Comparison of ENCODE assay signal across 39 cellular contexts in genomic region chr17:51797150-51797549, GRCh38.
"Had no signal": no experiment of that assay in that cellular context is flagged by ENCODE, and none has a peak within 500 bp of the region (broad histone marks: within the 10 kb centered on the region; RNA-seq: fewer than 3 reads in every experiment).

No MANE protein-coding gene starts in this region.

- FAIRE-seq: astrocyte, bronchial epithelial cell had no signal

- H3K4me1 ChIP-seq: adrenal gland, ascending aorta, body of pancreas, breast epithelium had no signal

- H3K4me3 ChIP-seq: adrenal gland, ascending aorta, body of pancreas, breast epithelium, cardiac muscle cell had no signal

- H3K36me3 Mint-ChIP-seq: activated naive CD4-positive, alpha-beta T cell treated with anti-CD3 and anti-CD28 coated beads, Interleukin-2, amount 10 ng/mL, durations not matched to agents 7 days and 5 days; activated naive CD4-positive, alpha-beta T cell treated with anti-CD3 and anti-CD28 coated beads, Interleukin-2, amount 50 U/mL, for 24 hours; activated naive CD4-positive, alpha-beta T cell treated with anti-CD3 and anti-CD28 coated beads, Interleukin-2, amount 50 U/mL, for 72 hours; activated naive CD8-positive, alpha-beta T cell; activated naive CD8-positive, alpha-beta T cell treated with anti-CD3 and anti-CD28 coated beads for 36 hours; activated naive CD8-positive, alpha-beta T cell treated with anti-CD3 and anti-CD28 coated beads, Interleukin-2, amount 10 ng/mL, durations not matched to agents 7 days and 5 days; brain had no signal

- DNase-seq: activated effector memory CD4-positive, alpha-beta T cell treated with anti-CD3 and anti-CD28 coated beads, Interleukin-2, amount 50 U/mL, for 16 hours; activated effector memory CD4-positive, alpha-beta T cell treated with Interleukin-2 at 50 U/mL for 16 hours; activated gamma-delta T cell; activated gamma-delta T cell treated with Interleukin-2 at 50 U/mL for 16 hours; activated naive CD4-positive, alpha-beta T cell; activated naive CD4-positive, alpha-beta T cell treated with anti-CD3 and anti-CD28 coated beads for 36 hours; activated naive CD4-positive, alpha-beta T cell treated with anti-CD3 and anti-CD28 coated beads, Interleukin-2, amount 10 ng/mL, durations not matched to agents 7 days and 5 days; activated naive CD4-positive, alpha-beta T cell treated with anti-CD3 and anti-CD28 coated beads, Interleukin-2, amount 50 U/mL, for 16 hours; activated naive CD4-positive, alpha-beta T cell treated with Interleukin-2 at 50 U/mL for 16 hours; activated naive CD8-positive, alpha-beta T cell treated with anti-CD3 and anti-CD28 coated beads for 36 hours; activated naive CD8-positive, alpha-beta T cell treated with anti-CD3 and anti-CD28 coated beads, Interleukin-2, amount 10 ng/mL, durations not matched to agents 7 days and 5 days; activated naive CD8-positive, alpha-beta T cell treated with anti-CD3 and anti-CD28 coated beads, Interleukin-2, amount 50 U/mL, for 24 hours; activated T-cell treated with anti-CD3 and anti-CD28 coated beads, Interleukin-2, amount 50 U/mL, for 24 hours; activated T-cell treated with anti-CD3 and anti-CD28 coated beads, Interleukin-2, amount 50 U/mL, for 4 hours; activated T-cell treated with anti-CD3 and anti-CD28 coated beads, Interleukin-2, amount 50 U/mL, for 48 hours; activated T-cell treated with anti-CD3 and anti-CD28 coated beads, Interleukin-2, amount 50 U/mL, for 72 hours; adrenal gland; amniotic stem cell; amygdala; anterior cingulate cortex; aorta; body of pancreas; brain microvascular endothelial cell; caudate nucleus; central memory CD4-positive, alpha-beta T cell; cerebellar nuclear complex had no signal

- H3K27ac ChIP-seq: adrenal gland, ascending aorta, body of pancreas, brain microvascular endothelial cell, breast epithelium, cardiac muscle cell had no signal

- H3K4me1 Mint-ChIP-seq: activated naive CD4-positive, alpha-beta T cell treated with anti-CD3 and anti-CD28 coated beads, Interleukin-2, amount 10 ng/mL, durations not matched to agents 7 days and 5 days; activated naive CD4-positive, alpha-beta T cell treated with anti-CD3 and anti-CD28 coated beads, Interleukin-2, amount 50 U/mL, for 24 hours; activated naive CD8-positive, alpha-beta T cell treated with anti-CD3 and anti-CD28 coated beads for 36 hours; activated naive CD8-positive, alpha-beta T cell treated with anti-CD3 and anti-CD28 coated beads, Interleukin-2, amount 10 ng/mL, durations not matched to agents 7 days and 5 days; activated naive CD8-positive, alpha-beta T cell treated with anti-CD3 and anti-CD28 coated beads, Interleukin-2, amount 50 U/mL, for 24 hours; activated T-helper 17 cell treated with anti-CD3 and anti-CD28 coated beads, Interleukin-2, amount 50 U/mL, for 72 hours; brain; central memory CD8-positive, alpha-beta T cell had no signal

- ATAC-seq: activated naive CD4-positive, alpha-beta T cell treated with anti-CD3 and anti-CD28 coated beads, Interleukin-2, amount 50 U/mL, for 72 hours; activated naive CD8-positive, alpha-beta T cell treated with anti-CD3 and anti-CD28 coated beads, Interleukin-2, amount 50 U/mL, for 24 hours; activated T-cell treated with anti-CD3 and anti-CD28 coated beads, Interleukin-2, amount 50 U/mL, for 4 hours; activated T-cell treated with anti-CD3 and anti-CD28 coated beads, Interleukin-2, amount 50 U/mL, for 72 hours; activated T-helper 17 cell treated with anti-CD3 and anti-CD28 coated beads, Interleukin-2, amount 50 U/mL, for 72 hours; body of pancreas had no signal

- H3K9me3 ChIP-seq: adrenal gland, ascending aorta, body of pancreas, breast epithelium had no signal

- H3K27me3 ChIP-seq: adrenal gland, ascending aorta, body of pancreas, brain microvascular endothelial cell, cardiac muscle cell had no signal

- H3K4me3 Mint-ChIP-seq: activated naive CD4-positive, alpha-beta T cell treated with anti-CD3 and anti-CD28 coated beads for 36 hours; activated naive CD4-positive, alpha-beta T cell treated with anti-CD3 and anti-CD28 coated beads, Interleukin-2, amount 10 ng/mL, durations not matched to agents 7 days and 5 days; activated naive CD4-positive, alpha-beta T cell treated with anti-CD3 and anti-CD28 coated beads, Interleukin-2, amount 50 U/mL, for 24 hours; activated naive CD8-positive, alpha-beta T cell; activated naive CD8-positive, alpha-beta T cell treated with anti-CD3 and anti-CD28 coated beads for 36 hours; activated naive CD8-positive, alpha-beta T cell treated with anti-CD3 and anti-CD28 coated beads, Interleukin-2, amount 10 ng/mL, durations not matched to agents 7 days and 5 days; activated naive CD8-positive, alpha-beta T cell treated with anti-CD3 and anti-CD28 coated beads, Interleukin-2, amount 50 U/mL, for 24 hours; activated T-cell treated with anti-CD3 and anti-CD28 coated beads, Interleukin-2, amount 50 U/mL, for 24 hours; activated T-cell treated with anti-CD3 and anti-CD28 coated beads, Interleukin-2, amount 50 U/mL, for 4 hours; activated T-cell treated with anti-CD3 and anti-CD28 coated beads, Interleukin-2, amount 50 U/mL, for 72 hours; activated T-helper 1 cell treated with anti-CD3 and anti-CD28 coated beads, Interleukin-12 subunit alpha, Interleukin-12 subunit beta, Interleukin-2, Interleukin-4 antibody, amounts not matched to agents 30 ng/mL and 10 ng/mL and 1 ng/mL, durations not matched to agents 14 hours and 24 hours and 36 hours; activated T-helper 17 cell treated with anti-CD3 and anti-CD28 coated beads, Interleukin-2, amount 50 U/mL, for 72 hours; brain; central memory CD8-positive, alpha-beta T cell had no signal

- H3K36me3 ChIP-seq: adrenal gland, ascending aorta, brain microvascular endothelial cell, breast epithelium, cardiac muscle cell had no signal

- H3K27ac Mint-ChIP-seq: activated naive CD4-positive, alpha-beta T cell treated with anti-CD3 and anti-CD28 coated beads for 36 hours; activated naive CD4-positive, alpha-beta T cell treated with anti-CD3 and anti-CD28 coated beads, Interleukin-2, amount 10 ng/mL, durations not matched to agents 7 days and 5 days; activated naive CD4-positive, alpha-beta T cell treated with anti-CD3 and anti-CD28 coated beads, Interleukin-2, amount 50 U/mL, for 24 hours; activated naive CD4-positive, alpha-beta T cell treated with anti-CD3 and anti-CD28 coated beads, Interleukin-2, amount 50 U/mL, for 72 hours; activated naive CD8-positive, alpha-beta T cell; activated naive CD8-positive, alpha-beta T cell treated with anti-CD3 and anti-CD28 coated beads for 36 hours; activated naive CD8-positive, alpha-beta T cell treated with anti-CD3 and anti-CD28 coated beads, Interleukin-2, amount 10 ng/mL, durations not matched to agents 7 days and 5 days; activated naive CD8-positive, alpha-beta T cell treated with anti-CD3 and anti-CD28 coated beads, Interleukin-2, amount 50 U/mL, for 24 hours; activated T-cell treated with anti-CD3 and anti-CD28 coated beads, Interleukin-2, amount 50 U/mL, for 24 hours; activated T-cell treated with anti-CD3 and anti-CD28 coated beads, Interleukin-2, amount 50 U/mL, for 72 hours; activated T-helper 1 cell treated with anti-CD3 and anti-CD28 coated beads, Interleukin-12 subunit alpha, Interleukin-12 subunit beta, Interleukin-2, Interleukin-4 antibody, amounts not matched to agents 30 ng/mL and 10 ng/mL and 1 ng/mL, durations not matched to agents 14 hours and 24 hours and 36 hours; activated T-helper 17 cell treated with anti-CD3 and anti-CD28 coated beads, Interleukin-2, amount 50 U/mL, for 72 hours; activated T-helper 2 cell treated with anti-CD3 and anti-CD28 coated beads, Interferon-gamma antibody, Interleukin-2, Interleukin-4, amounts not matched to agents 10 μg/mL and 5 μg/mL and 100 μg/mL, durations not matched to agents 14 hours and 24 hours and 36 hours; brain had no signal

- H3K9me3 Mint-ChIP-seq: activated naive CD4-positive, alpha-beta T cell treated with anti-CD3 and anti-CD28 coated beads for 36 hours; activated naive CD4-positive, alpha-beta T cell treated with anti-CD3 and anti-CD28 coated beads, Interleukin-2, amount 10 ng/mL, durations not matched to agents 7 days and 5 days; activated naive CD4-positive, alpha-beta T cell treated with anti-CD3 and anti-CD28 coated beads, Interleukin-2, amount 50 U/mL, for 24 hours; activated naive CD4-positive, alpha-beta T cell treated with anti-CD3 and anti-CD28 coated beads, Interleukin-2, amount 50 U/mL, for 72 hours; activated naive CD8-positive, alpha-beta T cell treated with anti-CD3 and anti-CD28 coated beads for 36 hours; activated naive CD8-positive, alpha-beta T cell treated with anti-CD3 and anti-CD28 coated beads, Interleukin-2, amount 10 ng/mL, durations not matched to agents 7 days and 5 days; activated naive CD8-positive, alpha-beta T cell treated with anti-CD3 and anti-CD28 coated beads, Interleukin-2, amount 50 U/mL, for 24 hours; activated T-cell treated with anti-CD3 and anti-CD28 coated beads, Interleukin-2, amount 50 U/mL, for 24 hours; activated T-cell treated with anti-CD3 and anti-CD28 coated beads, Interleukin-2, amount 50 U/mL, for 4 hours; activated T-cell treated with anti-CD3 and anti-CD28 coated beads, Interleukin-2, amount 50 U/mL, for 72 hours; activated T-helper 1 cell treated with anti-CD3 and anti-CD28 coated beads, Interleukin-12 subunit alpha, Interleukin-12 subunit beta, Interleukin-2, Interleukin-4 antibody, amounts not matched to agents 30 ng/mL and 10 ng/mL and 1 ng/mL, durations not matched to agents 14 hours and 24 hours and 36 hours; activated T-helper 17 cell treated with anti-CD3 and anti-CD28 coated beads, Interleukin-2, amount 50 U/mL, for 72 hours; activated T-helper 2 cell treated with anti-CD3 and anti-CD28 coated beads, Interferon-gamma antibody, Interleukin-2, Interleukin-4, amounts not matched to agents 10 μg/mL and 5 μg/mL and 100 μg/mL, durations not matched to agents 14 hours and 24 hours and 36 hours; brain; central memory CD8-positive, alpha-beta T cell had no signal
